In the genomic region with DNA sequence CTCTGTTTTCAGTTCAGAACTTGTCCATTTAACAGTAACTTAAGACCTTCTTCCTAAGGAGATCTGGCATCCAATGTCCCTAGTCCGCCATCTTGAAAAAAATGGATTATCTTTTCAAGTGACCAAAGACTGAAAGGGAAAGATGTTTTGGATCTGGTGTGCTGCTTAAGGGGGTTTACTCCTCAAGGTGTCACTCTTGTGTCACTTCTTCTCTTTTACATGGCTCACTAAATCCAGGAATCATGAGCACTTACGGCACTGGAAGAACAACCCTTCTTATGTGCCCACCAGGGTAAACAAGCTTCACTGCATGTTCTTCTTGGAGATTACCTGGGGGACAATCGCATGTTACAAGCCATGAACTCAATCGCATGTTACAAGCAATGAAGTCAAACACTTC, we compare ENCODE assay signal across 1 cellular context.
TF ChIP-seq lines count a peak whose summit lies in the region.

No MANE protein-coding gene starts in this region.

TF ChIP-seq in HepG2, 621 proteins besides CTCF, POLR2A, EP300 and RAD21:
- TF ChIP-seq NR2C2 (CRISPR knock-in tag; IDR thresholded peaks at IDR 0.05; ENCODE audit: borderline replicate concordance) (no peak), STAG1 (CRISPR knock-in tag; IDR thresholded peaks at IDR 0.05) (peak; percentile 31; the same call in 1 of the 2 replicates)
- TF ChIP-seq, protein P1, sequence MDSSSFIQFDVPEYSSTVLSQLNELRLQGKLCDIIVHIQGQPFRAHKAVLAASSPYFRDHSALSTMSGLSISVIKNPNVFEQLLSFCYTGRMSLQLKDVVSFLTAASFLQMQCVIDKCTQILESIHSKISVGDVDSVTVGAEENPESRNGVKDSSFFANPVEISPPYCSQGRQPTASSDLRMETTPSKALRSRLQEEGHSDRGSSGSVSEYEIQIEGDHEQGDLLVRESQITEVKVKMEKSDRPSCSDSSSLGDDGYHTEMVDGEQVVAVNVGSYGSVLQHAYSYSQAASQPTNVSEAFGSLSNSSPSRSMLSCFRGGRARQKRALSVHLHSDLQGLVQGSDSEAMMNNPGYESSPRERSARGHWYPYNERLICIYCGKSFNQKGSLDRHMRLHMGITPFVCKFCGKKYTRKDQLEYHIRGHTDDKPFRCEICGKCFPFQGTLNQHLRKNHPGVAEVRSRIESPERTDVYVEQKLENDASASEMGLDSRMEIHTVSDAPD (CRISPR knock-in tag; IDR thresholded peaks at IDR 0.05) = no peak
